In the genomic region with DNA sequence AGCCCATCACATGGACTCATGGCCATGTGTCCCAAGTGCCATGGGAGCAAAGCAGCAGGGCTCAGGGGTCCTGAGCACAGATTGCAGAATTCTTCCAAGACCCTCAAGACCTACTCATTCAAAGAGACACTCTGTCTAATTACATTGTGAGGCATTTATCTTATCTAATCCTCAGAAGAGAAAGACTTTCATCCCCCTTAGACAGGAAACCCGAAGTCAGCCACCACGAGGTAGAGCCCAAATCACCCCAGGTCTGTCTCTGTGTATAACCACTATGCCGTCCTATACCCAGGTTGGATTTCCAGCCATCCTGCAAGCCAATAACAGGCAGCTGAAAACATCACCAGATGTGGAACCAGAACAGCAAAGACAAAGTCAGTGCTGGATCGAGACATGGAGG, we compare ENCODE assay signal across 13 cellular contexts.
"Had no signal": no experiment of that assay in that cellular context is flagged by ENCODE, and none has a peak within 500 bp of the region (broad histone marks: within the 10 kb centered on the region; RNA-seq: fewer than 3 reads in every experiment).

No MANE protein-coding gene starts in this region.

- H3K36me3 Mint-ChIP-seq: naive B cell had no signal

- DNase-seq: activated B cell treated with CpG ODN at 0.5 μM for 24 hours; activated CD4-positive, alpha-beta T cell treated with anti-CD3 and anti-CD28 coated beads, Interleukin-2, amount 10 ng/mL, durations not matched to agents 7 days and 5 days; activated effector memory CD4-positive, alpha-beta T cell treated with Interleukin-2 at 50 U/mL for 16 hours; mammary epithelial cell; naive B cell; SJCRH30; stimulated activated CD4-positive, alpha-beta T cell treated with anti-CD3 and anti-CD28 coated beads, Interleukin-15, amount 100 ng/mL, for 24 hours; stimulated activated CD4-positive, alpha-beta T cell treated with anti-CD3 and anti-CD28 coated beads, Interleukin-4, amount 100 ng/mL, for 1 hour; testis; upper lobe of left lung had no signal

- H3K4me3 Mint-ChIP-seq: activated B cell treated with CpG ODN at 0.5 μM for 24 hours; activated CD4-positive, alpha-beta T cell treated with anti-CD3 and anti-CD28 coated beads, Interleukin-2, amount 10 ng/mL, durations not matched to agents 7 days and 5 days; naive B cell; stimulated activated naive CD8-positive, alpha-beta T cell treated with anti-CD3 and anti-CD28 coated beads, Interleukin-15, Interleukin-2, amounts not matched to agents 100 ng/mL and 50 ng/mL, for 24 hours had no signal

- H3K27ac Mint-ChIP-seq: activated B cell treated with CpG ODN at 0.5 μM for 24 hours; activated CD4-positive, alpha-beta T cell treated with anti-CD3 and anti-CD28 coated beads, Interleukin-2, amount 10 ng/mL, durations not matched to agents 7 days and 5 days; naive B cell; stimulated activated naive CD8-positive, alpha-beta T cell treated with anti-CD3 and anti-CD28 coated beads, Interleukin-15, Interleukin-2, amounts not matched to agents 100 ng/mL and 50 ng/mL, for 24 hours had no signal

- H3K9me3 Mint-ChIP-seq: activated B cell treated with CpG ODN at 0.5 μM for 24 hours; activated CD4-positive, alpha-beta T cell treated with anti-CD3 and anti-CD28 coated beads, Interleukin-2, amount 10 ng/mL, durations not matched to agents 7 days and 5 days; stimulated activated naive CD8-positive, alpha-beta T cell treated with anti-CD3 and anti-CD28 coated beads, Interleukin-15, Interleukin-2, amounts not matched to agents 100 ng/mL and 50 ng/mL, for 24 hours had no signal

- ATAC-seq: esophagus mucosa, left lung had no signal

- H3K4me1 Mint-ChIP-seq: activated B cell treated with CpG ODN at 0.5 μM for 24 hours, naive B cell had no signal
